8 cellular contexts compared by ENCODE assay signal in the genomic region with DNA sequence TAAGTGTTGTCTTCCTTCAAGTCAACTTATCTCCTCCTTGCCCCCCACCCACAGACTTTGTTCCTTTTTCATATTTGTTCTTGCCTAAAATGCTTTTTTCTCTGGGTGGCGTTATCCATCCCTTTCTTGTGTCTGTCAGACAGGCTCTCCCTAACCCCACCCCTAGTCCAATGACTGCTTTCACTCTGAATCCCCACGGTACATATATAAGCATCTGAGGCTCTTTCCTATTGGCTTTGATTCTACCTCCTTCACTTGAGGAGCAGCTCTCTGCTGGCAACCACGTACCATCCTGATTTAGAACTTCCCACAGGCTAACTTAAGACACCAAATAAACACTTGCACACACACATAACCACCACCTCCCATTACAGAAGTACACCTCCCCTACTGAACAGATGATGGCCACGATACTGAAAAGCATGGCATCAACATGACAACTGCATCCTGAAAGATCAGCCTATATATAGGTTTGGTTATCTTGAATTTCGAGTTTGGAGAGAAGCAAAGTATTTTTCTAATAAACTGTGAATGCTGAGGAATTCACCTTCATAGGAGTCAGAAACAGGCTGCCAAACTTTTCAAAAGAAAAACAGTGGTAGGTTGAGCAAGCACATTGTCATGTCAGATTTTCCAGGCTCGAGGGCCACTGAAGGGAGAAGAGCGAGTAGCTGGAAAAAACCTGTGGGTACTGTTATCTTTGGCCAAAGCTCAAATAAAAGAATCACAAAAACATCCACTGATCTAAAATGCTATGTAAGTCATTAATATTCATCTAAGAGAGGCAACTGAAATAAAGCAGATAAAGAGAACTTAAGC. TPM values are rescaled to one million over a fixed set of nuclear protein-coding genes. Genes with fewer than 3 reads are reported as not detected.
DNase-seq lines count a peak whose midpoint lies in the region; ATAC-seq and TF ChIP-seq lines count a peak whose summit lies in the region.

No MANE protein-coding gene starts in this region.

- no peaks in the 10 kb centered on the region for H3K9me3 ChIP-seq in gastrocnemius medialis

- no peaks in the 10 kb centered on the region for H3K36me3 ChIP-seq in gastrocnemius medialis

- intact Hi-C loops in activated CD4-positive, alpha-beta T cell treated with anti-CD3 and anti-CD28 coated beads for 36 hours (cut with DNase I, micrococcal nuclease): loop anchor here (2.0 kb wide), 2 partner anchors 23 to 43 kb away; no protein-coding TSS in a partner anchor
- intact Hi-C loops in gastrocnemius medialis (cut with DNase I; ENCODE audit: low total_unique reads): no loop called here

- H3K9me3 Mint-ChIP-seq in activated CD4-positive, alpha-beta T cell treated with anti-CD3 and anti-CD28 coated beads for 36 hours (ENCODE audit: low read depth): peaks cover 2% of the 10 kb centered on the region
- H3K9me3 Mint-ChIP-seq in activated CD4-positive, alpha-beta T cell treated with anti-CD3 and anti-CD28 coated beads, Interleukin-2, amount 10 ng/mL, durations not matched to agents 7 days and 5 days: peaks cover 3% of the 10 kb centered on the region

- H3K4me3 Mint-ChIP-seq in activated CD4-positive, alpha-beta T cell treated with anti-CD3 and anti-CD28 coated beads for 36 hours: peak overlapping the region; percentile 2
- H3K4me3 Mint-ChIP-seq in activated CD4-positive, alpha-beta T cell treated with anti-CD3 and anti-CD28 coated beads, Interleukin-2, amount 10 ng/mL, durations not matched to agents 7 days and 5 days: no peak overlapping the region

- DNase-seq in activated CD4-positive, alpha-beta T cell treated with anti-CD3 and anti-CD28 coated beads for 36 hours: peak; percentile 46
- DNase-seq in activated CD4-positive, alpha-beta T cell treated with anti-CD3 and anti-CD28 coated beads for 1 hour: no peak
- DNase-seq in activated CD4-positive, alpha-beta T cell treated with anti-CD3 and anti-CD28 coated beads, Interleukin-2, amount 10 ng/mL, durations not matched to agents 7 days and 5 days: no peak
- DNase-seq in gastrocnemius medialis (no peak), omental fat pad (ENCODE audit: low spot score) (no peak)

- in situ Hi-C loops in gastrocnemius medialis (cut with MboI; ENCODE audit: low sequenced_read_pairs in 4 of 4): no loop called here

- no peaks in the 10 kb centered on the region for H3K27me3 ChIP-seq in gastrocnemius medialis

- POLR2A ChIA-PET in activated CD4-positive, alpha-beta T cell treated with anti-CD3 and anti-CD28 coated beads for 36 hours (lab: Charles Lee): no interaction called here
- POLR2A ChIA-PET in activated CD4-positive, alpha-beta T cell treated with anti-CD3 and anti-CD28 coated beads, Interleukin-2, amount 10 ng/mL, durations not matched to agents 7 days and 5 days (lab: Charles Lee): no interaction called here

- H3K27me3 Mint-ChIP-seq in activated CD4-positive, alpha-beta T cell treated with anti-CD3 and anti-CD28 coated beads for 36 hours: no peaks in the 10 kb centered on the region
- H3K27me3 Mint-ChIP-seq in activated CD4-positive, alpha-beta T cell treated with anti-CD3 and anti-CD28 coated beads, Interleukin-2, amount 10 ng/mL, durations not matched to agents 7 days and 5 days: no peaks in the 10 kb centered on the region

- peak; percentile 62 for ATAC-seq in activated CD4-positive, alpha-beta T cell treated with anti-CD3 and anti-CD28 coated beads for 36 hours
- ATAC-seq in esophagus mucosa: peak; percentile 28
- no peak for ATAC-seq in gastrocnemius medialis
- no peak for ATAC-seq in HG02884 (IDR thresholded peaks at IDR 0.05; ENCODE audit: unreplicated experiment)
- ATAC-seq in omental fat pad (ENCODE audit: low FRiP score): no peak
- ATAC-seq in HG03439 (IDR thresholded peaks at IDR 0.05; ENCODE audit: unreplicated experiment): no peak

- peaks cover 85% of the 10 kb centered on the region for H3K4me1 Mint-ChIP-seq in activated CD4-positive, alpha-beta T cell treated with anti-CD3 and anti-CD28 coated beads for 36 hours
- H3K4me1 Mint-ChIP-seq in activated CD4-positive, alpha-beta T cell treated with anti-CD3 and anti-CD28 coated beads, Interleukin-2, amount 10 ng/mL, durations not matched to agents 7 days and 5 days: peaks cover 75% of the 10 kb centered on the region

- H3K4me3 ChIP-seq in gastrocnemius medialis: no peak overlapping the region

- peaks cover 65 to 76% of the 10 kb centered on the region in 2 donors for H3K4me1 ChIP-seq in gastrocnemius medialis

- TF ChIP-seq CTCF in gastrocnemius medialis (IDR thresholded peaks at IDR 0.05 in 4 of 5, conservative IDR thresholded peaks at IDR 0.05 in 1 of 5): no peak
- no peak for TF ChIP-seq CTCF in omental fat pad (IDR thresholded peaks at IDR 0.05)

- peak overlapping the region; percentile 14 to 86 (median 75) for H3K27ac ChIP-seq in gastrocnemius medialis

- peak overlapping the region; percentile 81 for H3K27ac Mint-ChIP-seq in activated CD4-positive, alpha-beta T cell treated with anti-CD3 and anti-CD28 coated beads for 36 hours
- peak overlapping the region; percentile 66 for H3K27ac Mint-ChIP-seq in activated CD4-positive, alpha-beta T cell treated with anti-CD3 and anti-CD28 coated beads, Interleukin-2, amount 10 ng/mL, durations not matched to agents 7 days and 5 days

- TF ChIP-seq POLR2A in gastrocnemius medialis (IDR thresholded peaks at IDR 0.05): no peak

- peaks cover 53% of the 10 kb centered on the region for H3K36me3 Mint-ChIP-seq in activated CD4-positive, alpha-beta T cell treated with anti-CD3 and anti-CD28 coated beads for 36 hours (ENCODE audit: low read depth)
- peaks cover 38% of the 10 kb centered on the region for H3K36me3 Mint-ChIP-seq in activated CD4-positive, alpha-beta T cell treated with anti-CD3 and anti-CD28 coated beads, Interleukin-2, amount 10 ng/mL, durations not matched to agents 7 days and 5 days (ENCODE audit: low read depth)

- CTCF ChIA-PET in activated CD4-positive, alpha-beta T cell treated with anti-CD3 and anti-CD28 coated beads for 36 hours (lab: Charles Lee): interaction anchor here (0.6 to 1.8 kb wide), 2 partner anchors 25 to 74 kb away, joined by 3 to 10 read pairs; partner anchors contain the start of gene STAT3
- CTCF ChIA-PET in activated CD4-positive, alpha-beta T cell treated with anti-CD3 and anti-CD28 coated beads, Interleukin-2, amount 10 ng/mL, durations not matched to agents 7 days and 5 days (lab: Charles Lee): interaction anchor here (0.6 kb wide), 1 partner anchor 101 kb away, joined by 3 read pairs; no protein-coding TSS in a partner anchor

RNA-seq across cellular contexts. Expression of gene STAT3, which starts 24.3 kb away (rescaled TPM):
- total RNA-seq in activated CD4-positive, alpha-beta T cell treated with anti-CD3 and anti-CD28 coated beads for 36 hours: 100 to 1,000 TPM; 332 to 345 TPM
- total RNA-seq in activated CD4-positive, alpha-beta T cell treated with anti-CD3 and anti-CD28 coated beads, Interleukin-2, amount 10 ng/mL, durations not matched to agents 7 days and 5 days: 100 to 1,000 TPM; 114 to 121 TPM
- total RNA-seq in esophagus mucosa (191 TPM), gastrocnemius medialis (100 to 1,000 TPM in 3 of 4 donors, 10 to 100 TPM in 1; 88.4 to 203 (median 130) TPM), omental fat pad (100 to 1,000 TPM; 214 to 433 (median 280) TPM)

RNA-seq across cellular contexts. Expression of gene CAVIN1, which starts 59.1 kb away (rescaled TPM):
- 1 to 10 TPM; 4.2 to 4.4 TPM for total RNA-seq in activated CD4-positive, alpha-beta T cell treated with anti-CD3 and anti-CD28 coated beads for 36 hours
- 1 to 10 TPM; 1.5 to 1.6 TPM for total RNA-seq in activated CD4-positive, alpha-beta T cell treated with anti-CD3 and anti-CD28 coated beads, Interleukin-2, amount 10 ng/mL, durations not matched to agents 7 days and 5 days
- 67.0 TPM for total RNA-seq in esophagus mucosa
- 100 to 1,000 TPM in 3 of 4 donors, 10 to 100 TPM in 1; 64.9 to 137 (median 125) TPM for total RNA-seq in gastrocnemius medialis
- total RNA-seq in omental fat pad: 100 to 1,000 TPM; 479 to 598 (median 526) TPM

Comparison
In these comparisons a context has a peak if more than half of its experiments do, and no peak if none do; other contexts are left out.
1. ATAC-seq: peak in activated CD4-positive, alpha-beta T cell treated with anti-CD3 and anti-CD28 coated beads for 36 hours (single experiment) and esophagus mucosa (single experiment); none in gastrocnemius medialis (0 of 2), HG02884 (single experiment), omental fat pad (single experiment) and HG03439 (single experiment).
2. RNA of gene CAVIN1, which starts 59.1 kb away (total RNA-seq): 479 to 598 TPM in omental fat pad, 64.9 to 137 TPM in gastrocnemius medialis and 67.0 TPM in esophagus mucosa (single experiment); 4.2 to 4.4 TPM in activated CD4-positive, alpha-beta T cell treated with anti-CD3 and anti-CD28 coated beads for 36 hours and 1.5 to 1.6 TPM in activated CD4-positive, alpha-beta T cell treated with anti-CD3 and anti-CD28 coated beads, Interleukin-2, amount 10 ng/mL, durations not matched to agents 7 days and 5 days; every median in the first group is over 10 times any median in the second.